In genomic region chr13:77696863-77697207, GRCh38 we compare ENCODE assay signal across 7 cellular contexts. TPM values are rescaled to one million over a fixed set of nuclear protein-coding genes. Genes with fewer than 3 reads are reported as not detected.
DNase-seq lines count a peak whose midpoint lies in the region; ATAC-seq and TF ChIP-seq lines count a peak whose summit lies in the region.

No MANE protein-coding gene starts in this region.

- H3K36me3 Mint-ChIP-seq in activated CD4-positive, alpha-beta memory T cell treated with anti-CD3 and anti-CD28 coated beads for 36 hours = no peaks in the 10 kb centered on the region

- intact Hi-C loops in activated CD4-positive, alpha-beta memory T cell treated with anti-CD3 and anti-CD28 coated beads for 36 hours (cut with micrococcal nuclease) = loop anchor here (1.0 to 10.0 kb wide), 10 partner anchors 33 to 810 kb away; partner anchors contain the start of genes CLN5 and KCTD12

- no peaks in the 10 kb centered on the region for H3K27me3 Mint-ChIP-seq in activated CD4-positive, alpha-beta memory T cell treated with anti-CD3 and anti-CD28 coated beads for 36 hours

- H3K27me3 ChIP-seq in layer of hippocampus (ENCODE audit: control insufficient read depth, insufficient read depth, low read length) (no peaks in the 10 kb centered on the region), suprapubic skin (no peaks in the 10 kb centered on the region)

- POLR2A ChIA-PET in activated CD4-positive, alpha-beta memory T cell treated with anti-CD3 and anti-CD28 coated beads for 36 hours (lab: Charles Lee) = interaction anchor here (0.6 to 1.6 kb wide), 3 partner anchors 18 to 370 kb away, joined by 3 to 4 read pairs (median 4); partner anchors contain the start of gene MYCBP2

- peak overlapping the region; percentile 25 for H3K27ac Mint-ChIP-seq in activated CD4-positive, alpha-beta memory T cell treated with anti-CD3 and anti-CD28 coated beads for 36 hours

- H3K4me3 ChIP-seq in suprapubic skin = peak overlapping the region; percentile 88

- ATAC-seq in GM18870 (IDR thresholded peaks at IDR 0.05; ENCODE audit: unreplicated experiment) (peak; percentile 3), HG02852 (IDR thresholded peaks at IDR 0.05; ENCODE audit: unreplicated experiment) (peak; percentile 0)

- peak overlapping the region; percentile 75 for H3K4me3 Mint-ChIP-seq in activated CD4-positive, alpha-beta memory T cell treated with anti-CD3 and anti-CD28 coated beads for 36 hours

- no peak for DNase-seq in activated CD4-positive, alpha-beta memory T cell treated with anti-CD3 and anti-CD28 coated beads for 36 hours
- DNase-seq in suprapubic skin (ENCODE audit: low spot score in 2 of 2) = no peak
- no peak for DNase-seq in MV-4-11 (lab: John Stamatoyannopoulos, UW)
- no peak for DNase-seq in stimulated activated CD4-positive, alpha-beta T cell treated with anti-CD3 and anti-CD28 coated beads, Interleukin-4, amount 100 ng/mL, for 24 hours

- TF ChIP-seq CTCF in suprapubic skin (IDR thresholded peaks at IDR 0.05) = no peak

- 25% methylated on average over 3 of the region's 3 CpGs for WGBS in suprapubic skin

- no peaks in the 10 kb centered on the region for H3K9me3 Mint-ChIP-seq in activated CD4-positive, alpha-beta memory T cell treated with anti-CD3 and anti-CD28 coated beads for 36 hours

- H3K4me1 Mint-ChIP-seq in activated CD4-positive, alpha-beta memory T cell treated with anti-CD3 and anti-CD28 coated beads for 36 hours (ENCODE audit: low read depth) = peaks cover 29% of the 10 kb centered on the region

- no peaks in the 10 kb centered on the region for H3K9me3 ChIP-seq in suprapubic skin

- TF ChIP-seq POLR2A in suprapubic skin (IDR thresholded peaks at IDR 0.05) = no peak

- CTCF ChIA-PET in activated CD4-positive, alpha-beta memory T cell treated with anti-CD3 and anti-CD28 coated beads for 36 hours (lab: Charles Lee) = interaction anchor here (0.8 to 1.9 kb wide), 5 partner anchors 40 to 222 kb away, joined by 3 to 9 read pairs (median 4); no protein-coding TSS in a partner anchor

- H3K27ac ChIP-seq in layer of hippocampus (ENCODE audit: low read depth, low read length) = peak overlapping the region; percentile 89
- H3K27ac ChIP-seq in suprapubic skin = peak overlapping the region; percentile 55

- no peak for TF ChIP-seq EP300 in suprapubic skin (IDR thresholded peaks at IDR 0.05)

- peaks cover 20% of the 10 kb centered on the region for H3K4me1 ChIP-seq in suprapubic skin

- no peaks in the 10 kb centered on the region for H3K36me3 ChIP-seq in suprapubic skin

RNA-seq across cellular contexts. Expression of gene SLAIN1, which starts 0.7 kb away (rescaled TPM):
- total RNA-seq in activated CD4-positive, alpha-beta memory T cell treated with anti-CD3 and anti-CD28 coated beads for 36 hours = 10 to 100 TPM; 21.8 to 25.8 TPM
- 10 to 100 TPM in 1 of 4 donors, 1 to 10 TPM in 3; 4.8 to 10.4 (median 6.0) TPM for total RNA-seq in suprapubic skin
